ENCODE assay signal across 8 cellular contexts in the genomic region with DNA sequence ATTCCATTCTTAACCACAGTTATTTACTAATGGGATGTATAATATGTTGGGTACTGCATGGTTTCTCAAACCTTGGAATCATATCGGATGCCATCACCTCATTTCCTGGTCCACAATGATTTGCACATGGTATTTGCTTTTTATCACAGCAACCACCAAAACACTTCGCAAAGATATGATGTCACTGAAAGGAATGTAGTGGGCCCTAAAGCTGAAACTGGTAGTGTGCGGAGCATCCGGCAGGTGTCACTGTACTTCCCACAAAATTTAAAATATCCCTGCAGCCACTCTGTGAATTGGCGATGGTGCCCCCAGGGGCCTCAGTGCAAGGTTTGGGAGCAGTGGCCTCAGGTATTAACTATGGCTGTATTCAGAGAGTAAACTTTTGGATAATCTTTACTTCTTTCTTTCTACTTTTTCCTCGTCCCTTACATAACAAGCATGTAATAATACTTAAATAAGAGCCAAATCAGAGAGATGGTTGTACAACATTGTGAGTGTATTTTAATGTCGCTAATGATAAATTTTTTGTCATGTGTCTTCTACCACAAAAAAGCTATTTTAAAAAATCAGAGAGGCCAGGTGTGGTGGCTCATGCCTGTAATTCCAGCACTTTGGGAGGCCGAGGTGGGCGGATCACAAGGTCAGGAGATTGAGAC.
DNase-seq lines count a peak whose midpoint lies in the region; ATAC-seq and TF ChIP-seq lines count a peak whose summit lies in the region.

No MANE protein-coding gene starts in this region.

- DNase-seq in CD4-positive, alpha-beta T cell = no peak
- DNase-seq in HCT116 (ENCODE audit: low read depth, low spot score) (peak; percentile 69), SK-N-SH (no peak), foreskin keratinocyte (peak; percentile 77 to 86), skeletal muscle cell (ENCODE audit: low read depth) (peak; percentile 34), ecto neural progenitor cell (ENCODE audit: low spot score) (no peak), NCI-H1048 (lab: John Stamatoyannopoulos, UW) (no peak)

- CTCF ChIA-PET in CD4-positive, alpha-beta T cell (lab: Charles Lee) = no interaction called here
- CTCF ChIA-PET in HCT116 (lab: Charles Lee) = interaction anchor here (0.7 to 1.5 kb wide), 4 partner anchors 11 to 23 kb away, joined by 3 to 5 read pairs (median 4); no protein-coding TSS in a partner anchor
- CTCF ChIA-PET in SK-N-SH (lab: Yijun Ruan, JAX) = interaction anchor here (0.6 to 3.0 kb wide), 16 partner anchors 11 to 218 kb away, joined by 3 to 20 read pairs (median 4); no protein-coding TSS in a partner anchor

- POLR2A ChIA-PET in CD4-positive, alpha-beta T cell (lab: Charles Lee) = no interaction called here
- POLR2A ChIA-PET in HCT116 (lab: Charles Lee) = no interaction called here
- POLR2A ChIA-PET in SK-N-SH (lab: Yijun Ruan, JAX) = interaction anchor here (0.6 kb wide), 1 partner anchor 17 kb away, joined by 3 read pairs; no protein-coding TSS in a partner anchor

- H3K27me3 ChIP-seq in CD4-positive, alpha-beta T cell (ENCODE audit: control insufficient read depth, insufficient read depth, low read length) = peaks cover 4% of the 10 kb centered on the region
- peaks cover 6% of the 10 kb centered on the region; the same call in 1 of the 2 replicates for H3K27me3 ChIP-seq in HCT116 (ENCODE audit: insufficient read depth, low read length)
- peaks cover 3% of the 10 kb centered on the region; the same call in 1 of the 2 replicates for H3K27me3 ChIP-seq in SK-N-SH (ENCODE audit: insufficient read depth)
- H3K27me3 ChIP-seq in foreskin keratinocyte = peaks cover 15% of the 10 kb centered on the region

- TF ChIP-seq EP300 in SK-N-SH (IDR thresholded peaks at IDR 0.05; ENCODE audit: borderline replicate concordance in 1 of 2, low read depth in 1 of 2, low read length in 1 of 2) = no peak

- H3K9me2 ChIP-seq in HCT116 (ENCODE audit: insufficient read depth) = no peaks in the 10 kb centered on the region
- no peaks in the 10 kb centered on the region for H3K9me2 ChIP-seq in SK-N-SH

- RAD21 ChIA-PET in HCT116 (lab: Charles Lee; ENCODE audit: low non-redundant PET in 1 of 2, low total read pairs in 2 of 2, uncharacterized antibody in 2 of 2, unreplicated experiment in 2 of 2) = interaction anchor here in 1 of 2 experiments (0.9 kb wide), 1 partner anchor 20 kb away, joined by 3 read pairs; no protein-coding TSS in a partner anchor

- H3K4me3 ChIP-seq in HCT116 (replicated peaks in 1 of 2; ENCODE audit: low read depth in 1 of 2, low read length in 2 of 2) = no peak overlapping the region
- no peak overlapping the region; a peak in 1 of 4 replicates for H3K4me3 ChIP-seq in SK-N-SH (ENCODE audit: low read depth in 2 of 2, low read length in 1 of 2)
- no peak overlapping the region for H3K4me3 ChIP-seq in skeletal muscle cell (ENCODE audit: low read depth, low read length)

- H3K9ac ChIP-seq in HCT116 (ENCODE audit: low read length) (no peak overlapping the region), SK-N-SH (no peak overlapping the region)

- H3K27me3 Mint-ChIP-seq in CD4-positive, alpha-beta T cell = peaks cover 22% of the 10 kb centered on the region

- peak; percentile 55 for TF ChIP-seq RAD21 in HCT116 (IDR thresholded peaks at IDR 0.05; ENCODE audit: low read depth)
- TF ChIP-seq RAD21 in SK-N-SH (IDR thresholded peaks at IDR 0.05; ENCODE audit: low read length) = peak; percentile 40

- intact Hi-C loops in CD4-positive, alpha-beta T cell (cut with DNase I, micrococcal nuclease) = no loop called here
- intact Hi-C loops in HCT116 (cut with micrococcal nuclease) = loop anchor here (2.0 kb wide), 2 partner anchors 21 to 105 kb away; partner anchors contain the start of gene COL13A1

- no peak overlapping the region for H3K27ac Mint-ChIP-seq in CD4-positive, alpha-beta T cell

- 77% methylated on average over 9 of the region's 9 CpGs for WGBS in SK-N-SH (ENCODE audit: low lambda C conversion rate)

- TF ChIP-seq POLR2A in HCT116 (IDR thresholded peaks at IDR 0.05; ENCODE audit: borderline replicate concordance, extremely low read depth, insufficient read depth, insufficient read length) = no peak

- peak; percentile 31 for TF ChIP-seq CTCF in CD4-positive, alpha-beta T cell (IDR thresholded peaks at IDR 0.05)
- peak; percentile 74 to 86 (median 74) for TF ChIP-seq CTCF in HCT116 (IDR thresholded peaks at IDR 0.05 in 2 of 3, conservative IDR thresholded peaks at IDR 0.05 in 1 of 3; ENCODE audit: borderline replicate concordance in 1 of 3, insufficient read depth in 1 of 3, low read depth in 2 of 3, low read length in 2 of 3)
- TF ChIP-seq CTCF in SK-N-SH (IDR thresholded peaks at IDR 0.05) = peak; percentile 53
- TF ChIP-seq CTCF in foreskin keratinocyte (conservative IDR thresholded peaks at IDR 0.05) = peak; percentile 77

- H3K4me1 ChIP-seq in HCT116 (ENCODE audit: control insufficient read depth in 1 of 2, insufficient read depth in 2 of 2, low read length in 2 of 2) (peaks cover 0 to 9% of the 10 kb centered on the region in 2 experiments; a peak in 3 of 4 replicates), SK-N-SH (ENCODE audit: control insufficient read depth in 1 of 2, insufficient read depth in 2 of 2, low read depth in 1 of 2, low read length in 1 of 2) (no peaks in the 10 kb centered on the region), foreskin keratinocyte (peaks cover 3% of the 10 kb centered on the region)

- no peak overlapping the region for H3K27ac ChIP-seq in CD4-positive, alpha-beta T cell (ENCODE audit: low read depth, low read length)
- no peak overlapping the region for H3K27ac ChIP-seq in HCT116 (ENCODE audit: low read depth, low read length)
- H3K27ac ChIP-seq in SK-N-SH (ENCODE audit: low read depth in 2 of 2, low read length in 1 of 2) = no peak overlapping the region; a peak in 1 of 4 replicates
- H3K27ac ChIP-seq in foreskin keratinocyte = no peak overlapping the region

- H3K36me3 ChIP-seq in HCT116 (ENCODE audit: control insufficient read depth in 1 of 2, insufficient read depth in 2 of 2, low read length in 2 of 2) = no peaks in the 10 kb centered on the region
- H3K36me3 ChIP-seq in SK-N-SH (replicated peaks in 1 of 2; ENCODE audit: control insufficient read depth in 1 of 2, insufficient read depth in 2 of 2, low read length in 1 of 2) = no peaks in the 10 kb centered on the region

- H4K20me1 ChIP-seq in HCT116 (ENCODE audit: insufficient read depth) (no peaks in the 10 kb centered on the region), SK-N-SH (ENCODE audit: insufficient read depth) (no peaks in the 10 kb centered on the region)

- H3F3A ChIP-seq in SK-N-SH (replicated peaks; ENCODE audit: insufficient read depth) = no peaks in the 10 kb centered on the region

- no peaks in the 10 kb centered on the region for H3K4me1 Mint-ChIP-seq in CD4-positive, alpha-beta T cell (ENCODE audit: low read depth)

- H3K9me3 Mint-ChIP-seq in CD4-positive, alpha-beta T cell = no peaks in the 10 kb centered on the region

- no peak overlapping the region for H3K4me2 ChIP-seq in HCT116 (ENCODE audit: low read length)
- no peak overlapping the region for H3K4me2 ChIP-seq in SK-N-SH

- H3K4me3 Mint-ChIP-seq in CD4-positive, alpha-beta T cell = no peak overlapping the region

- H3K79me2 ChIP-seq in HCT116 (ENCODE audit: insufficient read depth, low read length) (no peaks in the 10 kb centered on the region), SK-N-SH (ENCODE audit: insufficient read depth) (no peaks in the 10 kb centered on the region)

- no peak for ATAC-seq in CD4-positive, alpha-beta T cell (ENCODE audit: poor library complexity)
- ATAC-seq in HCT116 (peak; percentile 97), foreskin keratinocyte (peak; percentile 77), HG02938 (IDR thresholded peaks at IDR 0.05; ENCODE audit: unreplicated experiment) (no peak)

- H3K9me3 ChIP-seq in CD4-positive, alpha-beta T cell (ENCODE audit: control insufficient read depth, low read length) = no peaks in the 10 kb centered on the region
- no peaks in the 10 kb centered on the region for H3K9me3 ChIP-seq in HCT116 (ENCODE audit: control insufficient read depth in 1 of 2, insufficient read depth in 1 of 2, low read depth in 1 of 2, low read length in 2 of 2)
- H3K9me3 ChIP-seq in SK-N-SH = no peaks in the 10 kb centered on the region

- BruUV-seq in HCT116 (replicated peaks; lab: Mats Ljungman, UMichigan) = no TSS peak

- H3K36me3 Mint-ChIP-seq in CD4-positive, alpha-beta T cell (ENCODE audit: low read depth) = no peaks in the 10 kb centered on the region

- H2AFZ ChIP-seq in HCT116 (ENCODE audit: low read depth, low read length, poor library complexity, severe bottlenecking) = peak overlapping the region; percentile 89
- H2AFZ ChIP-seq in SK-N-SH (ENCODE audit: low read depth) = no peak overlapping the region

TF ChIP-seq in HCT116, 20 proteins besides CTCF, POLR2A, EP300 and RAD21:
- TF ChIP-seq ELF1 (IDR thresholded peaks at IDR 0.05; ENCODE audit: borderline replicate concordance, low read depth) = no peak
- TF ChIP-seq, protein P1, sequence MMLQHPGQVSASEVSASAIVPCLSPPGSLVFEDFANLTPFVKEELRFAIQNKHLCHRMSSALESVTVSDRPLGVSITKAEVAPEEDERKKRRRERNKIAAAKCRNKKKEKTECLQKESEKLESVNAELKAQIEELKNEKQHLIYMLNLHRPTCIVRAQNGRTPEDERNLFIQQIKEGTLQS (IDR thresholded peaks at IDR 0.05) = no peak
- TF ChIP-seq ZNF274 (IDR thresholded peaks at IDR 0.05; ENCODE audit: low read depth, low read length) = no peak
- TF ChIP-seq JUND (IDR thresholded peaks at IDR 0.05) = no peak

TF ChIP-seq in SK-N-SH, 30 proteins besides CTCF, POLR2A, EP300 and RAD21:
- TF ChIP-seq GATA2 (CRISPR knock-in tag; IDR thresholded peaks at IDR 0.05) = no peak
- TF ChIP-seq SMC3 (IDR thresholded peaks at IDR 0.05; ENCODE audit: low read depth, low read length) = peak; percentile 26; the same call in 1 of the 2 replicates
- no peak for TF ChIP-seq CHD2 (IDR thresholded peaks at IDR 0.05; ENCODE audit: low read length, partially characterized antibody)
- TF ChIP-seq NRF1 (IDR thresholded peaks at IDR 0.05; ENCODE audit: low read depth, low read length) = no peak
- no peak for TF ChIP-seq TEAD4 (IDR thresholded peaks at IDR 0.05; ENCODE audit: borderline replicate concordance, insufficient read depth)

Comparison
In these comparisons a context has a peak if more than half of its experiments do, and no peak if none do; other contexts are left out.
1. ATAC-seq: peak in HCT116 (single experiment) and foreskin keratinocyte (single experiment); none in CD4-positive, alpha-beta T cell (single experiment) and HG02938 (single experiment).
2. DNase-seq: peak in HCT116 (single experiment), foreskin keratinocyte (2 of 2) and skeletal muscle cell (single experiment); none in CD4-positive, alpha-beta T cell (0 of 10), SK-N-SH (single experiment), ecto neural progenitor cell (single experiment) and NCI-H1048 (single experiment).
3. Peak in every context shown above with its lines, with median percentiles within 50 percentile points of each other: CTCF ChIP-seq.